In the genomic region with DNA sequence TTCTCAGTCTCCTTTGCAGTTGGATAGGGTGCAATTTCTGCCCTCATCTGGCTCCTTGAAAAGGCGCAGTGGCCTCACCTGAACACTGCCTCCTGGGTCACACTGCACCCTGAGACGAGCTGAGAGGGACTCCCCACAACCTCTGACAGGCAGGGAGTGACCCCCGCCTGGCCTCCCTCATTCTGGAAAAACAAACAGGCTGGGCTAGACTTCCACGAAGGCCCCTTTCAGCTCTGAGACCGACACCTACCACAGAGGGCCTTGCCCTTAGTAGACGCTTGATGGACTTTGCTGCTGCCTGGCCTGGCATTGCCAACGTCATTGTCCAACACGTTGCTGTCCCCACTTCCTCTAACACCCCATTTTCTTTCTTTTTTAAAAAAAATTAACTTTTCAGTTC, we compare ENCODE assay signal across 2 cellular contexts. TPM values are rescaled to one million over a fixed set of nuclear protein-coding genes. Genes with fewer than 3 reads are reported as not detected.
"Had no signal": no experiment of that assay in that cellular context is flagged by ENCODE, and none has a peak within 500 bp of the region (broad histone marks: within the 10 kb centered on the region; RNA-seq: fewer than 3 reads in every experiment).

No MANE protein-coding gene starts in this region.

- DNase-seq: NCI-H1048 had no signal

RNA-seq across cellular contexts. Expression of gene FAM241B, which starts 8.6 kb away (rescaled TPM):
- total RNA-seq: LHCN-M2 had no signal
